2 cellular contexts compared by ENCODE assay signal in the genomic region with DNA sequence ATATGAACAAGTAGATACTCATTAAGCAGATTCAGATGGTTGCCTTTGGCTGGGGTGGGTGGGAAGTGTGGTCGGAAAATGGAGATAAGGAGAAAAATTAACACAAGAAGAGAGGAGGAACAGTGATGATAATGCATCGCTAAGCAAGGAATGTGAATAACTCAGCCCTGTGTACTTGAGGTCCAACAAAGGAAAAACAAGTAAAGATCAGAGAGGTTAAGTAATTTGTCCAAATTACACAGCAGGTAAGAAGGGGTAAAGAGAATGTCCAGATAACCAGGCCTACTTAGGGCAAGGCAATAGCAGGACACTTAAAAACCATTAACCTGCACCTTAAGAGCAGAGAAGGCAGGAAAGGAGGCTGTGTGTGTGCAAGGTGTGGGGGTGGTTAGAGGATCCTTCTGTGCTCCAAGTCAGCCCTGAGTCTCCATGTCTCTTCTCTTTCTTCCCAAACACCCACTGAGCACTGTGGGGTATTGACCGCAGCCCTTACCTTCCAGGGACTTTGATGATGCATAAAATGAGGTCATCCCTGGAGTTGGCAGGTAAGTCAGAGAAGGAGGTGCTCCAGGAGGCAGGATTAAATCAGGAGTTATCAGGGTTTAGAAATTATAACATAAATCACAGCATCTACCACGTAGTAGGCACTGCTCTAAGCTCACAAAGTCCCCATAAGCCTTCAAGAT. TPM values are rescaled to one million over a fixed set of nuclear protein-coding genes. Genes with fewer than 3 reads are reported as not detected.
"Had no signal": no experiment of that assay in that cellular context is flagged by ENCODE, and none has a peak within 500 bp of the region (broad histone marks: within the 10 kb centered on the region; RNA-seq: fewer than 3 reads in every experiment).

No MANE protein-coding gene starts in this region.

RNA-seq across cellular contexts. Expression of a gene that starts 10.3 kb away (rescaled TPM):
- total RNA-seq: SJSA1 had no signal

RNA-seq across cellular contexts. Expression of a gene that starts 20.5 kb away (rescaled TPM):
- total RNA-seq: Right ventricle myocardium inferior, SJSA1 had no signal

RNA-seq across cellular contexts. Expression of a gene that starts 42.1 kb away (rescaled TPM):
- total RNA-seq: SJSA1 had no signal
